10 cellular contexts compared by ENCODE assay signal in genomic region chr9:104868303-104868686, GRCh38. TPM values are rescaled to one million over a fixed set of nuclear protein-coding genes. Genes with fewer than 3 reads are reported as not detected.
A peak's percentile ranks its signal among the peaks of the same experiment; 100 is the strongest.
DNase-seq lines count a peak whose midpoint lies in the region; ATAC-seq and TF ChIP-seq lines count a peak whose summit lies in the region.
"Had no signal": no experiment of that assay in that cellular context is flagged by ENCODE, and none has a peak within 500 bp of the region (broad histone marks: within the 10 kb centered on the region; RNA-seq: fewer than 3 reads in every experiment).

No MANE protein-coding gene starts in this region.

- peak overlapping the region; percentile 89 for H3K27ac ChIP-seq in Karpas-422 (ENCODE audit: low read length)
- H3K27ac ChIP-seq in muscle layer of colon (ENCODE audit: low read depth, low read length) = peak overlapping the region; percentile 64
- H3K27ac ChIP-seq in testis = peak overlapping the region; percentile 51 to 76
- H3K27ac ChIP-seq: VCaP had no signal

- H3K4me3 ChIP-seq in Karpas-422 (ENCODE audit: low read length) (peak overlapping the region; percentile 40), muscle layer of colon (ENCODE audit: low read depth in 1 of 2, low read length in 2 of 2) (no peak overlapping the region), testis (no peak overlapping the region)

- H3K4me1 ChIP-seq in Karpas-422 (ENCODE audit: low read length) = peaks cover 75% of the 10 kb centered on the region
- peaks cover 91% of the 10 kb centered on the region for H3K4me1 ChIP-seq in muscle layer of colon (ENCODE audit: insufficient read depth, low read length)
- peaks cover 52% of the 10 kb centered on the region for H3K4me1 ChIP-seq in testis

- 45 to 60% methylated on average over 8 of the region's 8 CpGs for WGBS in testis, 2 donors

- no peaks in the 10 kb centered on the region for H3K9me3 ChIP-seq in Karpas-422 (ENCODE audit: low read length)
- no peaks in the 10 kb centered on the region for H3K9me3 ChIP-seq in muscle layer of colon (ENCODE audit: low read length)
- no peaks in the 10 kb centered on the region for H3K9me3 ChIP-seq in testis

- ATAC-seq in activated T-cell treated with anti-CD3 and anti-CD28 coated beads, Interleukin-2, amount 50 U/mL, for 72 hours (replicated peaks in 1 of 2) = no peak
- ATAC-seq: activated T-helper 17 cell treated with anti-CD3 and anti-CD28 coated beads, Interleukin-2, amount 50 U/mL, for 72 hours had no signal

- no peak overlapping the region for H2AFZ ChIP-seq in Karpas-422 (ENCODE audit: low read length)

- H3K36me3 ChIP-seq in Karpas-422 (ENCODE audit: insufficient read depth, low read length) = no peaks in the 10 kb centered on the region
- peaks cover 34% of the 10 kb centered on the region for H3K36me3 ChIP-seq in muscle layer of colon (ENCODE audit: insufficient read depth, low read length)
- no peaks in the 10 kb centered on the region for H3K36me3 ChIP-seq in testis (ENCODE audit: low read depth, missing control alignments)

- H3K27ac Mint-ChIP-seq in endothelial cell (ENCODE audit: unreplicated experiment) = peak overlapping the region; percentile 72
- H3K27ac Mint-ChIP-seq in immature natural killer cell = no peak overlapping the region
- H3K27ac Mint-ChIP-seq in activated T-cell treated with anti-CD3 and anti-CD28 coated beads, Interleukin-2, amount 50 U/mL, for 72 hours = no peak overlapping the region
- H3K27ac Mint-ChIP-seq: activated T-helper 17 cell treated with anti-CD3 and anti-CD28 coated beads, Interleukin-2, amount 50 U/mL, for 72 hours had no signal

- H4K20me1 ChIP-seq in Karpas-422 (ENCODE audit: insufficient read depth, low read depth, low read length) = no peaks in the 10 kb centered on the region

- H3K4me1 Mint-ChIP-seq in endothelial cell (ENCODE audit: unreplicated experiment) (peaks cover 59% of the 10 kb centered on the region), immature natural killer cell (no peaks in the 10 kb centered on the region)
- peaks cover 7% of the 10 kb centered on the region for H3K4me1 Mint-ChIP-seq in activated T-cell treated with anti-CD3 and anti-CD28 coated beads, Interleukin-2, amount 50 U/mL, for 72 hours (ENCODE audit: low read depth)
- H3K4me1 Mint-ChIP-seq: activated T-helper 17 cell treated with anti-CD3 and anti-CD28 coated beads, Interleukin-2, amount 50 U/mL, for 72 hours had no signal

- H3K4me2 ChIP-seq in Karpas-422 (ENCODE audit: low read depth, low read length, poor library complexity, severe bottlenecking) = peak overlapping the region; percentile 65

- H3K4me3 Mint-ChIP-seq in endothelial cell (ENCODE audit: unreplicated experiment) (peak overlapping the region; percentile 45), immature natural killer cell (no peak overlapping the region)
- H3K4me3 Mint-ChIP-seq in activated T-cell treated with anti-CD3 and anti-CD28 coated beads, Interleukin-2, amount 50 U/mL, for 72 hours = no peak overlapping the region
- H3K4me3 Mint-ChIP-seq: activated T-helper 17 cell treated with anti-CD3 and anti-CD28 coated beads, Interleukin-2, amount 50 U/mL, for 72 hours had no signal

- H3K79me2 ChIP-seq in Karpas-422 (ENCODE audit: low read length) = no peaks in the 10 kb centered on the region

- H3K36me3 Mint-ChIP-seq in endothelial cell (ENCODE audit: low read depth, unreplicated experiment) = peaks cover 38% of the 10 kb centered on the region
- H3K36me3 Mint-ChIP-seq in immature natural killer cell = peaks cover 0 to 4% (median 0%) of the 10 kb centered on the region in 3 donors
- H3K36me3 Mint-ChIP-seq in activated T-cell treated with anti-CD3 and anti-CD28 coated beads, Interleukin-2, amount 50 U/mL, for 72 hours (ENCODE audit: insufficient read depth in 2 of 2) = no peaks in the 10 kb centered on the region

- peak overlapping the region; percentile 43 for H3K9ac ChIP-seq in Karpas-422 (ENCODE audit: low read length)
- no peak overlapping the region for H3K9ac ChIP-seq in muscle layer of colon (ENCODE audit: low read length)

- no peaks in the 10 kb centered on the region for H3K9me2 ChIP-seq in Karpas-422 (replicated peaks; ENCODE audit: insufficient read depth, low read length)

- H3K9me3 Mint-ChIP-seq in endothelial cell (ENCODE audit: unreplicated experiment) (no peaks in the 10 kb centered on the region), immature natural killer cell (peaks cover 0 to 2% (median 0%) of the 10 kb centered on the region in 6 donors)
- no peaks in the 10 kb centered on the region for H3K9me3 Mint-ChIP-seq in activated T-cell treated with anti-CD3 and anti-CD28 coated beads, Interleukin-2, amount 50 U/mL, for 72 hours
- H3K9me3 Mint-ChIP-seq: activated T-helper 17 cell treated with anti-CD3 and anti-CD28 coated beads, Interleukin-2, amount 50 U/mL, for 72 hours had no signal

- no peaks in the 10 kb centered on the region for H3K27me3 ChIP-seq in Karpas-422 (ENCODE audit: low read length)
- H3K27me3 ChIP-seq in muscle layer of colon (ENCODE audit: control insufficient read depth in 1 of 2, insufficient read depth in 2 of 2, low read length in 2 of 2) = no peaks in the 10 kb centered on the region
- H3K27me3 ChIP-seq in testis = no peaks in the 10 kb centered on the region

- H3K27me3 Mint-ChIP-seq in endothelial cell (ENCODE audit: unreplicated experiment) (peaks cover 3% of the 10 kb centered on the region), immature natural killer cell (ENCODE audit: low read depth in 3 of 3) (no peaks in the 10 kb centered on the region)
- H3K27me3 Mint-ChIP-seq in activated T-cell treated with anti-CD3 and anti-CD28 coated beads, Interleukin-2, amount 50 U/mL, for 72 hours (ENCODE audit: low read depth) = no peaks in the 10 kb centered on the region
- H3K27me3 Mint-ChIP-seq: activated T-helper 17 cell treated with anti-CD3 and anti-CD28 coated beads, Interleukin-2, amount 50 U/mL, for 72 hours had no signal

- intact Hi-C loops in testis (cut with DNase I; ENCODE audit: low total_unique reads) = loop anchor here (5.0 to 10.0 kb wide), 2 partner anchors 57 to 539 kb away; partner anchors contain the start of gene ABCA1

- TF ChIP-seq POLR2A in testis (IDR thresholded peaks at IDR 0.05) = no peak

- no peak for TF ChIP-seq CTCF in endothelial cell (IDR thresholded peaks at IDR 0.05; ENCODE audit: unreplicated experiment)
- no peak for TF ChIP-seq CTCF in testis (IDR thresholded peaks at IDR 0.05)

- DNase-seq in Karpas-422 = peak; percentile 62
- no peak for DNase-seq in endothelial cell (ENCODE audit: low spot score)
- DNase-seq in testis = peak; percentile 38
- DNase-seq in immature natural killer cell = no peak
- DNase-seq in activated T-cell treated with anti-CD3 and anti-CD28 coated beads, Interleukin-2, amount 50 U/mL, for 72 hours = no peak
- no peak for DNase-seq in dedifferentiated amniotic fluid mesenchymal stem cell (ENCODE audit: extremely low spot score)
- DNase-seq in NCI-H2196 (lab: John Stamatoyannopoulos, UW; ENCODE audit: unreplicated experiment) = no peak

RNA-seq across cellular contexts. Expression of gene ABCA1, which starts 59.7 kb away (rescaled TPM):
- 2.6 and 4.7 TPM in 2 replicates for total RNA-seq in Karpas-422 (2014; rRNA removed; shearing (Covaris generic); ENCODE audit: low replicate concordance)
- 171 TPM for total RNA-seq in endothelial cell (ENCODE audit: unreplicated experiment)
- 10 to 100 TPM; 42.0 to 57.9 TPM for total RNA-seq in testis
- polyA plus RNA-seq in testis (ENCODE audit: insufficient read depth, low read depth, low replicate concordance) = 8.5 TPM
- under 1 TPM in 2 of 3 donors, not detected in 1; 0.09 to 0.10 TPM for polyA plus RNA-seq in immature natural killer cell
- 10 to 100 TPM; 12.4 to 19.5 TPM for total RNA-seq in activated T-cell treated with anti-CD3 and anti-CD28 coated beads, Interleukin-2, amount 50 U/mL, for 72 hours

Comparison
In these comparisons a context has a peak if more than half of its experiments do, and no peak if none do; other contexts are left out.
1. DNase-seq: peak in Karpas-422 (single experiment) and testis (single experiment); none in endothelial cell (single experiment), immature natural killer cell (0 of 3), activated T-cell treated with anti-CD3 and anti-CD28 coated beads, Interleukin-2, amount 50 U/mL, for 72 hours (0 of 2), dedifferentiated amniotic fluid mesenchymal stem cell (single experiment) and NCI-H2196 (single experiment).
2. Peak in every context shown above with its lines, with median percentiles within 50 percentile points of each other: H3K27ac ChIP-seq.